ENCODE assay signal across 9 cellular contexts in genomic region chr15:22780267-22780666, GRCh38.
DNase-seq lines count a peak whose midpoint lies in the region; ATAC-seq lines count a peak whose summit lies in the region.
"Had no signal": no experiment of that assay in that cellular context is flagged by ENCODE, and none has a peak within 500 bp of the region (broad histone marks: within the 10 kb centered on the region; RNA-seq: fewer than 3 reads in every experiment).

No MANE protein-coding gene starts in this region.

- H3K27ac Mint-ChIP-seq in T-helper 1 cell treated with Interleukin-12 subunit alpha and Interleukin-12 subunit beta and Interleukin-4 antibody, amounts not matched to agents 30 μg/mL and 1 μg/mL, for 36 hours, result peak overlapping the region; percentile 3

- ATAC-seq in GM18868 (IDR thresholded peaks at IDR 0.05; ENCODE audit: unreplicated experiment) (peak; percentile 88), HG02938 (IDR thresholded peaks at IDR 0.05; ENCODE audit: unreplicated experiment) (peak; percentile 72)

- H3K36me3 Mint-ChIP-seq in T-helper 1 cell treated with Interleukin-12 subunit alpha and Interleukin-12 subunit beta and Interleukin-4 antibody, amounts not matched to agents 30 μg/mL and 1 μg/mL, for 36 hours (ENCODE audit: low read depth), result no peaks in the 10 kb centered on the region

- DNase-seq in CD1c-positive myeloid dendritic cell (ENCODE audit: extremely low spot score) (peak; percentile 37), 8988T (no peak), amygdala (lab: John Stamatoyannopoulos, UW) (no peak), caudate nucleus (lab: John Stamatoyannopoulos, UW) (no peak), AG20443 (ENCODE audit: low spot score) (no peak)
- DNase-seq: NCI-H524 had no signal

- H3K4me3 Mint-ChIP-seq in T-helper 1 cell treated with Interleukin-12 subunit alpha and Interleukin-12 subunit beta and Interleukin-4 antibody, amounts not matched to agents 30 μg/mL and 1 μg/mL, for 36 hours, result no peak overlapping the region

- H3K9me3 Mint-ChIP-seq in T-helper 1 cell treated with Interleukin-12 subunit alpha and Interleukin-12 subunit beta and Interleukin-4 antibody, amounts not matched to agents 30 μg/mL and 1 μg/mL, for 36 hours, result no peaks in the 10 kb centered on the region

- H3K27me3 Mint-ChIP-seq in T-helper 1 cell treated with Interleukin-12 subunit alpha and Interleukin-12 subunit beta and Interleukin-4 antibody, amounts not matched to agents 30 μg/mL and 1 μg/mL, for 36 hours (ENCODE audit: low read depth), result peaks cover 6% of the 10 kb centered on the region

- peaks cover 22% of the 10 kb centered on the region for H3K4me1 Mint-ChIP-seq in T-helper 1 cell treated with Interleukin-12 subunit alpha and Interleukin-12 subunit beta and Interleukin-4 antibody, amounts not matched to agents 30 μg/mL and 1 μg/mL, for 36 hours (ENCODE audit: low read depth)

- no peak overlapping the region for H3K27ac ChIP-seq in caudate nucleus (ENCODE audit: low read depth, low read length)
